Comparison of ENCODE assay signal across 20 cellular contexts in the genomic region with DNA sequence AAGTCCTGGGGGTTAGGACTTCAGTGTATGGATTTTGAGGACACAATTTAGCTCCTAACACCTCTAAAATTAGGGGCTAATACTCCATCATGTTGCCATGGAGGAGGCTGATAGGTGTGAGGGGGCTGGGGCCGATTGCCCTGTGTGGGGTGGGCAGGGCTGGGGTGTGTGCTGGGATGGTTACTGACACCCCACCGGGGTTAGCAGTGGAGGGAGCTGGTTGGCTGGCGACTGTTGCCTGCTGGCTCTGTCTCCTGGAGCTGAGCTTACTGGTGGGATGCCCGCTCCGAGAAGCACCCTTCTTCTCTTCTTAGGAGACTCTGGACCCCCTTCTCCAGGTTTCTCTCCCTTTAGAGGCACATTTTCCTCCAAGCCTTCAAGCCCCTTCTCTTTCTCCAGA. TPM values are rescaled to one million over a fixed set of nuclear protein-coding genes. Genes with fewer than 3 reads are reported as not detected.
DNase-seq lines count a peak whose midpoint lies in the region; ATAC-seq, FAIRE-seq and TF ChIP-seq lines count a peak whose summit lies in the region.
"Had no signal": no experiment of that assay in that cellular context is flagged by ENCODE, and none has a peak within 500 bp of the region (broad histone marks: within the 10 kb centered on the region; RNA-seq: fewer than 3 reads in every experiment).

No MANE protein-coding gene starts in this region.

- H3K27me3 Mint-ChIP-seq in natural killer cell (ENCODE audit: low read depth in 2 of 2) (no peaks in the 10 kb centered on the region), HFFc6 (ENCODE audit: insufficient read depth) (peaks cover 5% of the 10 kb centered on the region; the same call in 1 of the 2 replicates)
- no peaks in the 10 kb centered on the region for H3K27me3 Mint-ChIP-seq in natural killer cell treated with Interleukin-12 subunit alpha and Interleukin-12 subunit beta and Interleukin-15 and Interleukin-18, amount 100 ng/mL, for 72 hours
- H3K27me3 Mint-ChIP-seq in activated naive CD8-positive, alpha-beta T cell treated with anti-CD3 and anti-CD28 coated beads, Interleukin-2, amount 50 U/mL, for 24 hours: no peaks in the 10 kb centered on the region

- H3K4me3 ChIP-seq in skeletal muscle tissue (ENCODE audit: low read length in 3 of 3): no peak overlapping the region

- peak overlapping the region; percentile 9 for H3K27ac ChIP-seq in skeletal muscle tissue (ENCODE audit: low read depth, low read length)

- ATAC-seq in natural killer cell (no peak), HG02840 (IDR thresholded peaks at IDR 0.05; ENCODE audit: low FRiP score, unreplicated experiment) (no peak)
- ATAC-seq in natural killer cell treated with Interleukin-12 subunit alpha and Interleukin-12 subunit beta and Interleukin-15 and Interleukin-18, amount 100 ng/mL, for 72 hours: no peak
- no peak for ATAC-seq in activated naive CD8-positive, alpha-beta T cell treated with anti-CD3 and anti-CD28 coated beads, Interleukin-2, amount 50 U/mL, for 24 hours

- no peaks in the 10 kb centered on the region for H3K9me3 ChIP-seq in skeletal muscle tissue (ENCODE audit: control insufficient read depth in 3 of 3, low read length in 3 of 3)
- H3K9me3 ChIP-seq: BE2C had no signal

- H3K27ac Mint-ChIP-seq in natural killer cell (peak overlapping the region; percentile 40 to 79), HFFc6 (no peak overlapping the region)
- no peak overlapping the region for H3K27ac Mint-ChIP-seq in natural killer cell treated with Interleukin-12 subunit alpha and Interleukin-12 subunit beta and Interleukin-15 and Interleukin-18, amount 100 ng/mL, for 72 hours
- H3K27ac Mint-ChIP-seq in activated naive CD8-positive, alpha-beta T cell treated with anti-CD3 and anti-CD28 coated beads, Interleukin-2, amount 50 U/mL, for 24 hours: peak overlapping the region; percentile 46

- no peak for FAIRE-seq in frontal cortex (lab: Jason Lieb, UNC)
- FAIRE-seq: H54 had no signal

- H3K9me3 Mint-ChIP-seq in natural killer cell: no peaks in the 10 kb centered on the region
- H3K9me3 Mint-ChIP-seq in natural killer cell treated with Interleukin-12 subunit alpha and Interleukin-12 subunit beta and Interleukin-15 and Interleukin-18, amount 100 ng/mL, for 72 hours: no peaks in the 10 kb centered on the region
- no peaks in the 10 kb centered on the region for H3K9me3 Mint-ChIP-seq in activated naive CD8-positive, alpha-beta T cell treated with anti-CD3 and anti-CD28 coated beads, Interleukin-2, amount 50 U/mL, for 24 hours
- H3K9me3 Mint-ChIP-seq in HFFc6: no peaks in the 10 kb centered on the region

- DNase-seq in natural killer cell (no peak), frontal cortex (ENCODE audit: low spot score in 2 of 2) (no peak), HFFc6 (no peak)
- no peak for DNase-seq in natural killer cell treated with Interleukin-12 subunit alpha and Interleukin-12 subunit beta and Interleukin-15 and Interleukin-18, amount 100 ng/mL, for 72 hours (ENCODE audit: low spot score)
- DNase-seq in activated naive CD8-positive, alpha-beta T cell treated with anti-CD3 and anti-CD28 coated beads, Interleukin-2, amount 50 U/mL, for 24 hours: no peak
- DNase-seq: BE2C; EL; KG1; NCI-H1092; NCI-H1694; NCI-H2107; NCI-H226; NCI-H526; NK-92 treated with Interleukin-12 subunit alpha and Interleukin-12 subunit beta, amount 100 ng/mL, for 24 hours; OCI-M1; RPMI8226 had no signal

- intact Hi-C loops in natural killer cell (cut with micrococcal nuclease): no loop called here

- peaks cover 0 to 36% (median 24%) of the 10 kb centered on the region in 3 donors for H3K4me1 ChIP-seq in skeletal muscle tissue (ENCODE audit: control insufficient read depth in 3 of 3, insufficient read depth in 3 of 3, low read length in 3 of 3)
- H3K4me1 ChIP-seq: BE2C had no signal

- H3K4me3 Mint-ChIP-seq in natural killer cell (no peak overlapping the region), HFFc6 (no peak overlapping the region)
- no peak overlapping the region for H3K4me3 Mint-ChIP-seq in natural killer cell treated with Interleukin-12 subunit alpha and Interleukin-12 subunit beta and Interleukin-15 and Interleukin-18, amount 100 ng/mL, for 72 hours
- no peak overlapping the region for H3K4me3 Mint-ChIP-seq in activated naive CD8-positive, alpha-beta T cell treated with anti-CD3 and anti-CD28 coated beads, Interleukin-2, amount 50 U/mL, for 24 hours

- H3K4me1 Mint-ChIP-seq in natural killer cell: peaks cover 52 to 57% of the 10 kb centered on the region in 2 donors
- H3K4me1 Mint-ChIP-seq in natural killer cell treated with Interleukin-12 subunit alpha and Interleukin-12 subunit beta and Interleukin-15 and Interleukin-18, amount 100 ng/mL, for 72 hours (ENCODE audit: low read depth in 2 of 2): peaks cover 33 to 49% of the 10 kb centered on the region in 2 donors
- H3K4me1 Mint-ChIP-seq in activated naive CD8-positive, alpha-beta T cell treated with anti-CD3 and anti-CD28 coated beads, Interleukin-2, amount 50 U/mL, for 24 hours: peaks cover 32% of the 10 kb centered on the region
- peaks cover 20% of the 10 kb centered on the region for H3K4me1 Mint-ChIP-seq in HFFc6 (ENCODE audit: low read depth)

- no peak for TF ChIP-seq CTCF in natural killer cell (IDR thresholded peaks at IDR 0.05)
- no peak for TF ChIP-seq CTCF in HFFc6 (IDR thresholded peaks at IDR 0.05)

- peaks cover 40 to 65% (median 53%) of the 10 kb centered on the region in 3 donors for H3K36me3 ChIP-seq in skeletal muscle tissue (ENCODE audit: control insufficient read depth in 3 of 3, insufficient read depth in 3 of 3, low read length in 3 of 3)
- H3K36me3 ChIP-seq: BE2C had no signal

- H3K36me3 Mint-ChIP-seq in natural killer cell (peaks cover 11% of the 10 kb centered on the region), HFFc6 (ENCODE audit: low read depth) (peaks cover 48% of the 10 kb centered on the region)
- H3K36me3 Mint-ChIP-seq in natural killer cell treated with Interleukin-12 subunit alpha and Interleukin-12 subunit beta and Interleukin-15 and Interleukin-18, amount 100 ng/mL, for 72 hours: peaks cover 4% of the 10 kb centered on the region
- H3K36me3 Mint-ChIP-seq in activated naive CD8-positive, alpha-beta T cell treated with anti-CD3 and anti-CD28 coated beads, Interleukin-2, amount 50 U/mL, for 24 hours (ENCODE audit: low read depth): peaks cover 25% of the 10 kb centered on the region

- H3K9ac ChIP-seq in skeletal muscle tissue (ENCODE audit: low read depth in 1 of 3, low read length in 3 of 3): no peak overlapping the region

- H3K27me3 ChIP-seq in skeletal muscle tissue (ENCODE audit: control insufficient read depth in 3 of 3, insufficient read depth in 3 of 3, low read length in 3 of 3): no peaks in the 10 kb centered on the region
- H3K27me3 ChIP-seq: BE2C had no signal

RNA-seq across cellular contexts. Expression of a gene that starts 22.2 kb away (rescaled TPM):
- total RNA-seq in natural killer cell: under 1 TPM; 0.19 to 0.30 (median 0.27) TPM
- under 1 TPM; 0.25 to 0.40 TPM for total RNA-seq in natural killer cell treated with Interleukin-12 subunit alpha and Interleukin-12 subunit beta and Interleukin-15 and Interleukin-18, amount 100 ng/mL, for 72 hours
- under 0.01 TPM for total RNA-seq in skeletal muscle tissue
- 1.2 TPM for total RNA-seq in frontal cortex
- total RNA-seq in HFFc6 (2021; fragmentation: NEBNext Ultra II Directional; extraction: Animal tissue kit (Norgen Biotek cat#: 25700)): not detected
- total RNA-seq: MCF 10A had no signal

Comparison
In these comparisons a context has a peak if more than half of its experiments do, and no peak if none do; other contexts are left out.
1. H3K27ac Mint-ChIP-seq: peak in natural killer cell (2 of 2) and activated naive CD8-positive, alpha-beta T cell treated with anti-CD3 and anti-CD28 coated beads, Interleukin-2, amount 50 U/mL, for 24 hours (single experiment); none in natural killer cell treated with Interleukin-12 subunit alpha and Interleukin-12 subunit beta and Interleukin-15 and Interleukin-18, amount 100 ng/mL, for 72 hours (0 of 2) and HFFc6 (single experiment).